Comparison of ENCODE assay signal across 8 cellular contexts in genomic region chr16:2858245-2859025, GRCh38. TPM values are rescaled to one million over a fixed set of nuclear protein-coding genes. Genes with fewer than 3 reads are reported as not detected.
DNase-seq lines count a peak whose midpoint lies in the region; TF ChIP-seq lines count a peak whose summit lies in the region.
"Had no signal": no experiment of that assay in that cellular context is flagged by ENCODE, and none has a peak within 500 bp of the region (broad histone marks: within the 10 kb centered on the region; RNA-seq: fewer than 3 reads in every experiment).

No MANE protein-coding gene starts in this region.

- no peak overlapping the region for H3K4me3 Mint-ChIP-seq in glutamatergic neuron (ENCODE audit: unreplicated experiment)

- peaks cover 3% of the 10 kb centered on the region for H3K9me3 Mint-ChIP-seq in glutamatergic neuron (ENCODE audit: unreplicated experiment)

- H3K27me3 Mint-ChIP-seq in glutamatergic neuron (ENCODE audit: unreplicated experiment): peaks cover 6% of the 10 kb centered on the region

- H3K27ac ChIP-seq in WERI-Rb-1: no peak overlapping the region
- H3K27ac ChIP-seq: ovary had no signal

- H3K9ac ChIP-seq in iPS-15b (ENCODE audit: low read depth, low read length): peak overlapping the region; percentile 54

- peak; percentile 9 for DNase-seq in AG20443 (ENCODE audit: low spot score)
- DNase-seq in NCI-H146 (lab: John Stamatoyannopoulos, UW): peak; percentile 77
- DNase-seq in WERI-Rb-1: no peak
- DNase-seq in amygdala (lab: John Stamatoyannopoulos, UW): no peak
- DNase-seq in glutamatergic neuron: no peak
- DNase-seq: ovary had no signal

- H3K27me3 ChIP-seq in iPS-15b (ENCODE audit: control insufficient read depth, insufficient read depth, low read length) (peaks cover 2% of the 10 kb centered on the region), WERI-Rb-1 (ENCODE audit: insufficient read depth, low read depth, severe bottlenecking) (no peaks in the 10 kb centered on the region)
- H3K27me3 ChIP-seq: ovary had no signal

- H3K9me3 ChIP-seq in iPS-15b (ENCODE audit: control insufficient read depth, insufficient read depth, low read length) (peaks cover 5% of the 10 kb centered on the region), WERI-Rb-1 (ENCODE audit: severe bottlenecking) (peaks cover 8% of the 10 kb centered on the region)

- H3K4me1 ChIP-seq in iPS-15b (ENCODE audit: control insufficient read depth, insufficient read depth, low read length): no peaks in the 10 kb centered on the region

- H3K4me1 Mint-ChIP-seq in glutamatergic neuron (ENCODE audit: low read depth, unreplicated experiment): peaks cover 2% of the 10 kb centered on the region

- peaks cover 4% of the 10 kb centered on the region for H3K36me3 ChIP-seq in iPS-15b (ENCODE audit: control insufficient read depth, insufficient read depth, low read length)
- no peaks in the 10 kb centered on the region for H3K36me3 ChIP-seq in WERI-Rb-1
- H3K36me3 ChIP-seq: ovary had no signal

- peaks cover 7% of the 10 kb centered on the region for H3K36me3 Mint-ChIP-seq in glutamatergic neuron (ENCODE audit: unreplicated experiment)

- peak overlapping the region; percentile 88 for H3K4me3 ChIP-seq in iPS-15b (ENCODE audit: low read depth, low read length)
- no peak overlapping the region for H3K4me3 ChIP-seq in WERI-Rb-1 (ENCODE audit: low read depth, low read length)
- H3K4me3 ChIP-seq: ovary had no signal

- H3K27ac Mint-ChIP-seq in glutamatergic neuron (ENCODE audit: unreplicated experiment): no peak overlapping the region

- TF ChIP-seq CTCF in WERI-Rb-1 (IDR thresholded peaks at IDR 0.05; ENCODE audit: low read depth, low read length) (no peak), glutamatergic neuron (IDR thresholded peaks at IDR 0.05; ENCODE audit: partially characterized antibody, unreplicated experiment) (no peak)

RNA-seq across cellular contexts. Expression of gene PRSS22, which starts 0.5 kb away (rescaled TPM):
- not detected for total RNA-seq in glutamatergic neuron (ENCODE audit: unreplicated experiment)
- total RNA-seq: SK-MEL-5 had no signal

RNA-seq across cellular contexts. Expression of gene FLYWCH2, which starts 24.6 kb away (rescaled TPM):
- 30.5 TPM for total RNA-seq in glutamatergic neuron (ENCODE audit: unreplicated experiment)

RNA-seq across cellular contexts. Expression of gene ZG16B, which starts 28.3 kb away (rescaled TPM):
- not detected for total RNA-seq in glutamatergic neuron (ENCODE audit: unreplicated experiment)
- total RNA-seq: SK-MEL-5 had no signal

RNA-seq across cellular contexts. Expression of gene PRSS21, which starts 41.4 kb away (rescaled TPM):
- not detected for total RNA-seq in glutamatergic neuron (ENCODE audit: unreplicated experiment)
- total RNA-seq: SK-MEL-5 had no signal

RNA-seq across cellular contexts. Expression of gene FLYWCH1, which starts 53.3 kb away (rescaled TPM):
- total RNA-seq in glutamatergic neuron (ENCODE audit: unreplicated experiment): 77.1 TPM

Comparison
In these comparisons a context has a peak if more than half of its experiments do, and no peak if none do; other contexts are left out.
1. DNase-seq: peak in AG20443 (single experiment) and NCI-H146 (single experiment); none in WERI-Rb-1 (single experiment), amygdala (0 of 56) and glutamatergic neuron (single experiment).